Comparison of ENCODE assay signal across 1 cellular context in the genomic region with DNA sequence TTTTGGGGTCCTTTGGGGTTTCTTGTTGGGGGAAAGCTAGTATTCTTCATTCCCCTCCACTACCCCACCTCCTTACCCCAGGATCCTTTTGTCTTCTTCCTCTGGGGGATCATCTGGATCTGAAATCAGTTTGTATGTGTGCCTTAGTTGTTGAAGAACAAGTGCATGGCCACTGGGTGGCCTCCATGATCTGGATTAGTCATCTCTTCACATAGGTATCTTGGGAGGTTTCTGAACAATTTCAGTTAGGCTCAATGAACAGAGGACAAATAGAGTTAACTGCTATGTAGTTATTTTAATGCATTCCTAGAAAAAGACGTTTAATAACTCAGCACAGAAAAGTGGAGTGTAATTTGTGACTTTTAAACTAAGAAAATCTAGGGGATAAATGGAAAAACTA.
TF ChIP-seq lines count a peak whose summit lies in the region.

No MANE protein-coding gene starts in this region.

TF ChIP-seq in endothelial cell of umbilical vein, 7 proteins besides CTCF, POLR2A, EP300 and RAD21 (continued from another document):
- TF ChIP-seq, protein P1, sequence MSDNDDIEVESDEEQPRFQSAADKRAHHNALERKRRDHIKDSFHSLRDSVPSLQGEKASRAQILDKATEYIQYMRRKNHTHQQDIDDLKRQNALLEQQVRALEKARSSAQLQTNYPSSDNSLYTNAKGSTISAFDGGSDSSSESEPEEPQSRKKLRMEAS (IDR thresholded peaks at IDR 0.05; ENCODE audit: insufficient read depth, insufficient read length), result no peak
